Comparison of ENCODE assay signal across 8 cellular contexts in the genomic region with DNA sequence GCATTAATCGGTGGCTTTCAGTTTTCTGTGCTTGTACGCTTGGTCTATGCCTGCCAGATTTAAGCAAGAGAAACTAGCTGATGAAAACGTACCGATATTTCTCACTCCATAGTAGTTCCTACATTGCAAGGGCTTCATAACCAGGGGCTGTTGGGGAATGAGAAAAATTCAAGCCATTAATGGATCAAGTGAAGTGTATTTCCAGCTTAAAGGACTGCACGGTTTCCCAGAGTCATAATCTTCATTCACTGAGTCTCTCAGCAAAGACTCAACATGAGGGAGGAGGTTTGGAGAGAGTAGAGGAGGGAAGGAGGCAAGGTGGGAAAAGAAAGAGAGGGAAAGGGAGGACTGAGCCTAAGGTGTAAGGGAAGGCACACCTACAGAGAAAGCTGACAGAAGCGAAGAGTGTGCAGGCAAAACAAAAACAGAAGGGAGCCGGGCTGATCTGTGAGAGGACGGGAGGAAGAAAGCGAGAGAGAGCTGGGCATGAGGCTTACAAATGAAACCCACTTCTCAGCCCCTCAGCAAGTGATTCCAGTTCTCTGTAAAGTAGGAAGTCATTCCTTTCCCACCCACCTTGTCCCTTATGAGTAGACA. TPM values are rescaled to one million over a fixed set of nuclear protein-coding genes. Genes with fewer than 3 reads are reported as not detected.
DNase-seq lines count a peak whose midpoint lies in the region; ATAC-seq, FAIRE-seq and TF ChIP-seq lines count a peak whose summit lies in the region.

No MANE protein-coding gene starts in this region.

- no peaks in the 10 kb centered on the region for H3K36me3 Mint-ChIP-seq in Caco-2 (ENCODE audit: insufficient read depth, unreplicated experiment)

- H3K4me1 ChIP-seq in BLaER1 (peaks cover 33% of the 10 kb centered on the region), PC-3 (ENCODE audit: insufficient read depth, low read length) (peaks cover 7% of the 10 kb centered on the region; the same call in 1 of the 2 replicates), fibroblast of lung (ENCODE audit: control insufficient read depth, extremely low read depth, insufficient read depth, low read length) (no peaks in the 10 kb centered on the region), small intestine (ENCODE audit: control insufficient read depth in 2 of 2, insufficient read depth in 1 of 2, low read depth in 1 of 2, low read length in 1 of 2) (peaks cover 0 to 2% of the 10 kb centered on the region in 2 donors), Caco-2 (no peaks in the 10 kb centered on the region)

- H3K4me2 ChIP-seq in BLaER1: peak overlapping the region; percentile 97
- H3K4me2 ChIP-seq in PC-3 (ENCODE audit: low read length): peak overlapping the region; percentile 81
- H3K4me2 ChIP-seq in fibroblast of lung (ENCODE audit: extremely low read depth, insufficient read depth, low read length): peak overlapping the region; percentile 77

- H3F3A ChIP-seq in PC-3 (ENCODE audit: low read length, unreplicated experiment): no peaks in the 10 kb centered on the region

- peak overlapping the region; percentile 70 for H3K4me3 ChIP-seq in BLaER1
- H3K4me3 ChIP-seq in PC-3 (ENCODE audit: low read length): peak overlapping the region; percentile 63
- H3K4me3 ChIP-seq in fibroblast of lung (replicated peaks in 1 of 4; ENCODE audit: control extremely low read depth in 1 of 4, insufficient read depth in 1 of 4, low read depth in 3 of 4, low read length in 4 of 4): peak overlapping the region; percentile 41 to 91 (median 52)
- peak overlapping the region; percentile 52 to 55 for H3K4me3 ChIP-seq in small intestine (ENCODE audit: low read depth in 1 of 2, low read length in 2 of 2)
- H3K4me3 ChIP-seq in Caco-2 (ENCODE audit: low read depth, low read length): no peak overlapping the region

- peaks cover 18% of the 10 kb centered on the region for H3K27me3 Mint-ChIP-seq in Caco-2 (ENCODE audit: insufficient read depth, unreplicated experiment)

- peaks cover 10% of the 10 kb centered on the region for H3K9me3 Mint-ChIP-seq in Caco-2 (ENCODE audit: unreplicated experiment)

- no peaks in the 10 kb centered on the region for H3K4me1 Mint-ChIP-seq in Caco-2 (ENCODE audit: low read depth, unreplicated experiment)

- FAIRE-seq in small intestine (lab: Jason Lieb, UNC): no peak

- H3K79me2 ChIP-seq in PC-3 (ENCODE audit: low read length) (no peaks in the 10 kb centered on the region), fibroblast of lung (ENCODE audit: control insufficient read depth, insufficient read depth, low read length) (no peaks in the 10 kb centered on the region)

- BruUV-seq in PC-3 (replicated peaks; lab: Mats Ljungman, UMichigan) (no TSS peak), Caco-2 (replicated peaks; lab: Mats Ljungman, UMichigan) (no TSS peak)

- TF ChIP-seq CTCF in PC-3 (conservative IDR thresholded peaks at IDR 0.05; ENCODE audit: low read depth, low read length) (no peak), fibroblast of lung (conservative IDR thresholded peaks at IDR 0.05 in 1 of 2, IDR thresholded peaks at IDR 0.05 in 1 of 2; ENCODE audit: low read depth in 1 of 2, low read length in 2 of 2) (no peak), Caco-2 (IDR thresholded peaks at IDR 0.05; ENCODE audit: insufficient read depth in 1 of 2, low read depth in 1 of 2, low read length in 1 of 2, severe bottlenecking in 1 of 2, unreplicated experiment in 1 of 2) (no peak)

- DNase-seq in PC-3 (no peak), fibroblast of lung (ENCODE audit: low read depth in 2 of 2) (no peak), small intestine (peak; percentile 18), NCI-H2107 treated with DMSO at 0.1 percent for 48 hours (lab: John Stamatoyannopoulos, UW; ENCODE audit: unreplicated experiment) (no peak), Caco-2 (no peak), NCI-H510A treated with DMSO at 0.1 percent for 48 hours (lab: John Stamatoyannopoulos, UW) (no peak)

- peak overlapping the region; percentile 83 for H3K9ac ChIP-seq in BLaER1
- no peak overlapping the region for H3K9ac ChIP-seq in PC-3 (ENCODE audit: low read length)
- H3K9ac ChIP-seq in fibroblast of lung (ENCODE audit: insufficient read depth, low read length): no peak overlapping the region

- POLR2A ChIA-PET in PC-3 (lab: Charles Lee; ENCODE audit: unreplicated experiment): no interaction called here
- POLR2A ChIA-PET in Caco-2 (lab: Charles Lee): no interaction called here

- H3K27me3 ChIP-seq in BLaER1: no peaks in the 10 kb centered on the region
- H3K27me3 ChIP-seq in PC-3 (ENCODE audit: low read length): peaks cover 21% of the 10 kb centered on the region
- H3K27me3 ChIP-seq in fibroblast of lung (ENCODE audit: control insufficient read depth, insufficient read depth, low read length): no peaks in the 10 kb centered on the region
- no peaks in the 10 kb centered on the region for H3K27me3 ChIP-seq in small intestine (ENCODE audit: control insufficient read depth in 2 of 2, insufficient read depth in 2 of 2, low read length in 2 of 2)
- H3K27me3 ChIP-seq in Caco-2 (replicated peaks; ENCODE audit: control insufficient read depth, insufficient read depth, low read length): no peaks in the 10 kb centered on the region

- no peaks in the 10 kb centered on the region for H3K9me2 ChIP-seq in PC-3 (replicated peaks; ENCODE audit: low read length)

- CTCF ChIA-PET in PC-3 (lab: Charles Lee): no interaction called here
- CTCF ChIA-PET in Caco-2 (lab: Charles Lee): no interaction called here

- no peak overlapping the region for H3K4me3 Mint-ChIP-seq in Caco-2 (ENCODE audit: unreplicated experiment)

- WGBS in small intestine, 3 donors: 40 to 66% (median 46%) methylated on average over 8 to 9 of the region's 9 CpGs

- ATAC-seq in GM21367 (IDR thresholded peaks at IDR 0.05; ENCODE audit: unreplicated experiment) (peak; percentile 20), PC-3 (peak; percentile 64)

- H2AFZ ChIP-seq in PC-3 (ENCODE audit: low read length) (peak overlapping the region; percentile 78), fibroblast of lung (ENCODE audit: low read length) (peak overlapping the region; percentile 73)

- H4K20me1 ChIP-seq in BLaER1 (no peaks in the 10 kb centered on the region), PC-3 (ENCODE audit: low read length) (no peaks in the 10 kb centered on the region), fibroblast of lung (ENCODE audit: control insufficient read depth, extremely low read depth, insufficient read depth, low read length) (no peaks in the 10 kb centered on the region)

- H3K9me3 ChIP-seq in BLaER1 (peaks cover 35% of the 10 kb centered on the region), PC-3 (ENCODE audit: low read length) (no peaks in the 10 kb centered on the region), fibroblast of lung (ENCODE audit: control insufficient read depth, insufficient read depth, low read depth, low read length) (no peaks in the 10 kb centered on the region), small intestine (ENCODE audit: control insufficient read depth, low read depth) (no peaks in the 10 kb centered on the region), Caco-2 (no peaks in the 10 kb centered on the region)

- H3K27ac Mint-ChIP-seq in Caco-2 (ENCODE audit: unreplicated experiment): no peak overlapping the region

- peak overlapping the region; percentile 88 for H3K27ac ChIP-seq in BLaER1
- H3K27ac ChIP-seq in PC-3 (ENCODE audit: low read length): no peak overlapping the region
- H3K27ac ChIP-seq in fibroblast of lung (ENCODE audit: insufficient read depth, low read length): no peak overlapping the region
- H3K27ac ChIP-seq in small intestine (ENCODE audit: low read depth in 1 of 2, low read length in 1 of 2): peak overlapping the region; percentile 47 to 61

- intact Hi-C loops in PC-3 (cut with micrococcal nuclease) (no loop called here), Caco-2 (cut with micrococcal nuclease; ENCODE audit: unreplicated experiment) (no loop called here)

- peaks cover 38% of the 10 kb centered on the region for H3K36me3 ChIP-seq in BLaER1
- no peaks in the 10 kb centered on the region for H3K36me3 ChIP-seq in PC-3 (ENCODE audit: low read depth, low read length)
- H3K36me3 ChIP-seq in fibroblast of lung (ENCODE audit: control insufficient read depth, insufficient read depth, low read length): no peaks in the 10 kb centered on the region
- H3K36me3 ChIP-seq in small intestine (ENCODE audit: control insufficient read depth in 2 of 2, insufficient read depth in 2 of 2, low read length in 2 of 2): peaks cover 2 to 7% of the 10 kb centered on the region in 2 donors
- no peaks in the 10 kb centered on the region for H3K36me3 ChIP-seq in Caco-2 (ENCODE audit: control insufficient read depth, insufficient read depth, low read length)

RNA-seq across cellular contexts. Expression of a gene that starts 0.6 kb away (rescaled TPM):
- not detected in 2 replicates for total RNA-seq in PC-3 (2014; rRNA removed)
- total RNA-seq in fibroblast of lung: 13.9 and 16.2 TPM in 2 replicates
- polyA plus RNA-seq in fibroblast of lung: 0.54 and 1.4 TPM in 2 replicates
- polyA plus RNA-seq in fibroblast of lung (2012): 0.59 and 1.4 TPM in 2 replicates
- 0.96 TPM in 1 of 2 replicates, not detected in the other for polyA minus RNA-seq in fibroblast of lung (ENCODE audit: low replicate concordance)
- polyA plus RNA-seq in small intestine: 10 to 100 TPM in 1 of 3 donors, 1 to 10 TPM in 2; 3.8 to 14.1 (median 9.5) TPM
- total RNA-seq in Caco-2 (2022): not detected in 2 replicates

RNA-seq across cellular contexts. Expression of a gene that starts 30.3 kb away (rescaled TPM):
- total RNA-seq in PC-3 (2014; rRNA removed) (not detected in 2 replicates), fibroblast of lung (under 0.01 TPM in 2 replicates), Caco-2 (2022) (not detected in 2 replicates)
- polyA plus RNA-seq in fibroblast of lung (0.01 TPM in 1 of 2 replicates, not detected in the other), small intestine (1 to 10 TPM in 2 of 3 donors, under 1 TPM in 1; 0.89 to 7.5 (median 4.3) TPM)
- not detected in 2 replicates for polyA plus RNA-seq in fibroblast of lung (2012)
- polyA minus RNA-seq in fibroblast of lung (ENCODE audit: low replicate concordance): not detected in 2 replicates

RNA-seq across cellular contexts. Expression of a gene that starts 51.1 kb away (rescaled TPM):
- total RNA-seq in PC-3 (2014; rRNA removed) (not detected in 2 replicates), fibroblast of lung (not detected in 2 replicates), Caco-2 (2022) (not detected in 2 replicates)
- polyA plus RNA-seq in fibroblast of lung (not detected in 2 replicates), small intestine (10 to 100 TPM in 2 of 3 donors, 1 to 10 TPM in 1; 3.8 to 29.9 (median 23.0) TPM)
- not detected in 2 replicates for polyA plus RNA-seq in fibroblast of lung (2012)
- not detected in 2 replicates for polyA minus RNA-seq in fibroblast of lung (ENCODE audit: low replicate concordance)

RNA-seq across cellular contexts. Expression of a gene that starts 53.9 kb away (rescaled TPM):
- total RNA-seq in PC-3 (2014; rRNA removed) (1.2 TPM in 1 of 2 replicates, not detected in the other), fibroblast of lung (under 0.01 TPM in 1 of 2 replicates, not detected in the other), Caco-2 (2022) (not detected in 2 replicates)
- polyA plus RNA-seq in fibroblast of lung (not detected in 2 replicates), small intestine (10 to 100 TPM in 2 of 3 donors, 1 to 10 TPM in 1; 3.8 to 28.1 (median 13.8) TPM)
- polyA plus RNA-seq in fibroblast of lung (2012): not detected in 2 replicates
- polyA minus RNA-seq in fibroblast of lung (ENCODE audit: low replicate concordance): not detected in 2 replicates

Comparison
In these comparisons a context has a peak if more than half of its experiments do, and no peak if none do; other contexts are left out.
1. H3K27ac ChIP-seq: peak in BLaER1 (single experiment) and small intestine (2 of 2); none in PC-3 (single experiment) and fibroblast of lung (single experiment).
2. RNA of a gene that starts 0.6 kb away (total RNA-seq): 13.9 to 16.2 TPM in fibroblast of lung; not detected in Caco-2 and not detected in PC-3; every median in the first group is over 10 times any median in the second.
3. Peak in every context shown above with its lines, with median percentiles within 50 percentile points of each other: H3K4me2 ChIP-seq.